ENCODE assay signal across 20 cellular contexts in genomic region chr14:25570483-25570882, GRCh38.
"Had no signal": no experiment of that assay in that cellular context is flagged by ENCODE, and none has a peak within 500 bp of the region (broad histone marks: within the 10 kb centered on the region; RNA-seq: fewer than 3 reads in every experiment).

No MANE protein-coding gene starts in this region.

- FAIRE-seq: TTC549 had no signal

- ATAC-seq: activated T-helper 17 cell treated with anti-CD3 and anti-CD28 coated beads, Interleukin-2, amount 50 U/mL, for 72 hours; T-cell had no signal

- DNase-seq: activated B cell treated with CpG ODN at 0.5 μM for 24 hours; activated CD4-positive, alpha-beta memory T cell treated with anti-CD3 and anti-CD28 coated beads for 36 hours; activated CD4-positive, alpha-beta T cell treated with anti-CD3 and anti-CD28 coated beads, Interleukin-2, amount 10 ng/mL, durations not matched to agents 7 days and 5 days; activated CD8-positive, alpha-beta memory T cell treated with anti-CD3 and anti-CD28 coated beads for 24 hours; activated gamma-delta T cell; activated naive CD4-positive, alpha-beta T cell treated with anti-CD3 and anti-CD28 coated beads for 36 hours; activated T-cell treated with anti-CD3 and anti-CD28 coated beads, Interleukin-2, amount 50 U/mL, for 48 hours; brain microvascular endothelial cell; MG63; NCI-H1436; NCI-H1694 treated with DMSO at 0.1 percent for 48 hours; NCI-H2029 treated with DMSO at 0.1 percent for 48 hours; NCI-H510A treated with DMSO at 0.1 percent for 48 hours; NCI-H69; SIG-M5; T-cell; T-helper 2 cell; T1000 had no signal
